Comparison of ENCODE assay signal across 12 cellular contexts in genomic region chr1:2594001-2594640, GRCh38. TPM values are rescaled to one million over a fixed set of nuclear protein-coding genes. Genes with fewer than 3 reads are reported as not detected.
DNase-seq lines count a peak whose midpoint lies in the region; ATAC-seq and TF ChIP-seq lines count a peak whose summit lies in the region.
"Had no signal": no experiment of that assay in that cellular context is flagged by ENCODE, and none has a peak within 500 bp of the region (broad histone marks: within the 10 kb centered on the region; RNA-seq: fewer than 3 reads in every experiment).

No MANE protein-coding gene starts in this region.

- ATAC-seq in WTC11: no peak
- ATAC-seq in HG03095 (IDR thresholded peaks at IDR 0.05; ENCODE audit: unreplicated experiment): no peak

- peaks cover 0 to 23% (median 18%) of the 10 kb centered on the region in 5 donors for H3K4me1 ChIP-seq in subcutaneous abdominal adipose tissue (ENCODE audit: control insufficient read depth in 5 of 5, insufficient read depth in 5 of 5, low read length in 5 of 5)

- peak; percentile 72 for DNase-seq in NCI-H345 (lab: John Stamatoyannopoulos, UW)
- no peak for DNase-seq in NCI-H345 treated with DMSO at 0.1 percent for 48 hours (lab: John Stamatoyannopoulos, UW; ENCODE audit: unreplicated experiment)
- peak; percentile 8 for DNase-seq in WTC11 (ENCODE audit: low spot score)
- peak; percentile 69 for DNase-seq in hepatic stellate cell (ENCODE audit: low spot score)
- DNase-seq in Ammon's horn (ENCODE audit: low spot score): no peak
- no peak for DNase-seq in SHP77 treated with DMSO at 0.1 percent for 48 hours (lab: John Stamatoyannopoulos, UW)

- TF ChIP-seq CTCF in WTC11 (IDR thresholded peaks at IDR 0.05): no peak

- CTCF ChIA-PET in WTC11 (lab: Charles Lee): no interaction called here

- H3K9me3 ChIP-seq in subcutaneous abdominal adipose tissue (ENCODE audit: control insufficient read depth in 5 of 5, low read length in 5 of 5): peaks cover 0 to 12% (median 7%) of the 10 kb centered on the region in 5 donors
- H3K9me3 ChIP-seq: neutrophil had no signal

- peak overlapping the region in 3 of 5 donors; percentile 1 to 58 (median 20) for H3K9ac ChIP-seq in subcutaneous abdominal adipose tissue (ENCODE audit: low read length in 5 of 5)
- H3K9ac ChIP-seq: KMS-11 had no signal

- H3K27me3 Mint-ChIP-seq in WTC11 (ENCODE audit: low read depth): peaks cover 6% of the 10 kb centered on the region

- H3K36me3 Mint-ChIP-seq in WTC11: peaks cover 15% of the 10 kb centered on the region

- peaks cover 3 to 23% (median 19%) of the 10 kb centered on the region in 5 donors for H3K27me3 ChIP-seq in subcutaneous abdominal adipose tissue (ENCODE audit: control insufficient read depth in 5 of 5, insufficient read depth in 4 of 5, low read length in 5 of 5)

- no peak overlapping the region for H3K4me3 Mint-ChIP-seq in WTC11

- H3K9me3 Mint-ChIP-seq in WTC11: peaks cover 19% of the 10 kb centered on the region

- no peak overlapping the region for H3K27ac ChIP-seq in subcutaneous abdominal adipose tissue (ENCODE audit: low read depth, low read length)
- H3K27ac ChIP-seq: KMS-11, neutrophil had no signal

- H3K4me3 ChIP-seq in subcutaneous abdominal adipose tissue (ENCODE audit: low read depth in 1 of 5, low read length in 5 of 5): peak overlapping the region in 4 of 5 donors; percentile 17 to 60 (median 53)

- POLR2A ChIA-PET in WTC11 (lab: Charles Lee): no interaction called here

- no peaks in the 10 kb centered on the region for H3K4me1 Mint-ChIP-seq in WTC11

- no peak overlapping the region for H3K27ac Mint-ChIP-seq in WTC11

- peaks cover 0 to 12% (median 3%) of the 10 kb centered on the region in 5 donors for H3K36me3 ChIP-seq in subcutaneous abdominal adipose tissue (ENCODE audit: control insufficient read depth in 5 of 5, insufficient read depth in 5 of 5, low read length in 5 of 5)
- H3K36me3 ChIP-seq: neutrophil had no signal

TF ChIP-seq in WTC11, 78 proteins besides CTCF, POLR2A, EP300 and RAD21 (continues in another document):
- no peak for TF ChIP-seq HMGXB4 (CRISPR knock-in tag; IDR thresholded peaks at IDR 0.05)
- no peak for TF ChIP-seq FOXP4 (CRISPR knock-in tag; IDR thresholded peaks at IDR 0.05)
- TF ChIP-seq SMAD4 (CRISPR knock-in tag; IDR thresholded peaks at IDR 0.05): no peak
- no peak for TF ChIP-seq ZNF423 (CRISPR knock-in tag; IDR thresholded peaks at IDR 0.05)
- no peak for TF ChIP-seq ELF4 (CRISPR knock-in tag; IDR thresholded peaks at IDR 0.05; ENCODE audit: low read depth)
- no peak for TF ChIP-seq NR1H2 (CRISPR knock-in tag; IDR thresholded peaks at IDR 0.05)
- no peak for TF ChIP-seq ERG (CRISPR knock-in tag; IDR thresholded peaks at IDR 0.05)
- TF ChIP-seq ZNF281 (CRISPR knock-in tag; IDR thresholded peaks at IDR 0.05): no peak
- TF ChIP-seq ZNF219 (CRISPR knock-in tag; IDR thresholded peaks at IDR 0.05; ENCODE audit: borderline replicate concordance): no peak
- TF ChIP-seq ZNF532 (CRISPR knock-in tag; IDR thresholded peaks at IDR 0.05; ENCODE audit: borderline replicate concordance): no peak
- no peak for TF ChIP-seq PRRX2 (CRISPR knock-in tag; IDR thresholded peaks at IDR 0.05)
- no peak for TF ChIP-seq HMGA2 (CRISPR knock-in tag; IDR thresholded peaks at IDR 0.05)
- no peak for TF ChIP-seq OVOL2 (CRISPR knock-in tag; IDR thresholded peaks at IDR 0.05; ENCODE audit: borderline replicate concordance)
- no peak for TF ChIP-seq GTF2I (CRISPR knock-in tag; conservative IDR thresholded peaks at IDR 0.05)

RNA-seq across cellular contexts. Expression of gene PRXL2B, which starts 7.5 kb away (rescaled TPM):
- 47.8 to 51.1 TPM (median 50.3 TPM) in 3 replicates for total RNA-seq in WTC11 (2021)

RNA-seq across cellular contexts. Expression of gene TNFRSF14, which starts 38.0 kb away (rescaled TPM):
- total RNA-seq in WTC11 (2021): 0.73 to 1.1 TPM (median 0.87 TPM) in 3 replicates

RNA-seq across cellular contexts. Expression of gene MMEL1, which starts 38.7 kb away (rescaled TPM):
- total RNA-seq in WTC11 (2021): 0.55 to 0.64 TPM in 2 of 3 replicates, not detected in the other
- total RNA-seq: epithelial cell of proximal tubule, SK-MEL-5 had no signal

Comparison
In these comparisons a context has a peak if more than half of its experiments do, and no peak if none do; other contexts are left out.
1. DNase-seq: peak in NCI-H345 (single experiment), WTC11 (single experiment) and hepatic stellate cell (single experiment); none in NCI-H345 treated with DMSO at 0.1 percent for 48 hours (single experiment), Ammon's horn (single experiment) and SHP77 treated with DMSO at 0.1 percent for 48 hours (single experiment).